In the genomic region with DNA sequence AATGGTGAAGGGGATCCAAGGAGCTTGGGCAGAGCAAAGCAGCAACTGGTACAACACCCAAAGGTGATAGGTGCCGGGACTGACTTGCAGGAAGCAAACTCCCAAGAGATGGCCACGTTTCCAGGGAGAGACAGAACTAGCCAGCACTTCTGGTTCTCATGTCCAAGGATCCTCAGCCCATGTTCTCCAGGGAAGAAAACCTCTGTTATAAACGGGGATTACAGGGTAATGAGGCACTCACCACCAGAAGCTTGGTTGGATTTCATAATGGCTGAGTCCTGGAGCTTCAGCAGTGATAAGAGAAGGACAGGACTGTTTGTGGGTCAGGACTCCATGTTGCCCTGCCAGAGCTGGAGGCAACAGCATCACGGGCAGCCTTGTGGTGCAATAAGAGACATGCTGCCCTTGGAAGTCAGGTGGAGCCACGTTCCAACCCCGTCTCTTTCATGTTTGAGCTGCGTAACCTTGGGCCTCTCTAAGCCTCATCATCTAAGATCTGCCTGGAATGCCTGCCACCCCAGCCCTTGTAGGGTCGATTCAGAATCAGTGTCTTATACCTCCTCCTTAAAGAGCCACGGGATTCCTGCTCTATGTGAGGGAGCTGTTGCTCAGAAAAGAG, we compare ENCODE assay signal across 16 cellular contexts.
DNase-seq lines count a peak whose midpoint lies in the region; FAIRE-seq and TF ChIP-seq lines count a peak whose summit lies in the region.
"Had no signal": no experiment of that assay in that cellular context is flagged by ENCODE, and none has a peak within 500 bp of the region (broad histone marks: within the 10 kb centered on the region; RNA-seq: fewer than 3 reads in every experiment).

No MANE protein-coding gene starts in this region.

- intact Hi-C loops in A673 (cut with micrococcal nuclease; ENCODE audit: unreplicated experiment), result no loop called here

- H3K4me3 ChIP-seq in astrocyte (ENCODE audit: insufficient read depth, low read depth, low read length) (no peak overlapping the region), fibroblast of pulmonary artery (replicated peaks; ENCODE audit: low read depth, low read length) (no peak overlapping the region), smooth muscle cell (no peak overlapping the region), A673 (ENCODE audit: low read depth, low read length, poor library complexity, severe bottlenecking) (no peak overlapping the region)
- H3K4me3 ChIP-seq: SJCRH30 had no signal

- H3K27ac Mint-ChIP-seq in HFFc6 (peak overlapping the region; percentile 98), astrocyte (ENCODE audit: unreplicated experiment) (peak overlapping the region; percentile 97)
- H3K27ac Mint-ChIP-seq in activated naive CD8-positive, alpha-beta T cell treated with anti-CD3 and anti-CD28 coated beads for 36 hours, result no peak overlapping the region
- H3K27ac Mint-ChIP-seq: activated T-helper 1 cell treated with anti-CD3 and anti-CD28 coated beads, Interleukin-12 subunit alpha, Interleukin-12 subunit beta, Interleukin-2, Interleukin-4 antibody, amounts not matched to agents 30 ng/mL and 10 ng/mL and 1 ng/mL, durations not matched to agents 14 hours and 24 hours and 36 hours had no signal

- no peaks in the 10 kb centered on the region for H3F3A ChIP-seq in smooth muscle cell (ENCODE audit: low read depth)

- H3K27me3 ChIP-seq in astrocyte (ENCODE audit: insufficient read depth, low read length) (no peaks in the 10 kb centered on the region), smooth muscle cell (ENCODE audit: low read depth) (no peaks in the 10 kb centered on the region), A673 (replicated peaks; ENCODE audit: insufficient read depth, low read depth, low read length, poor library complexity) (no peaks in the 10 kb centered on the region)
- H3K27me3 ChIP-seq: SJCRH30 had no signal

- H3K4me2 ChIP-seq in astrocyte (ENCODE audit: low read length), result peak overlapping the region; percentile 75
- H3K4me2 ChIP-seq in smooth muscle cell, result peak overlapping the region; percentile 46

- H3K9me3 Mint-ChIP-seq in HFFc6 (no peaks in the 10 kb centered on the region), astrocyte (ENCODE audit: unreplicated experiment) (no peaks in the 10 kb centered on the region)
- H3K9me3 Mint-ChIP-seq in activated naive CD8-positive, alpha-beta T cell treated with anti-CD3 and anti-CD28 coated beads for 36 hours, result no peaks in the 10 kb centered on the region
- H3K9me3 Mint-ChIP-seq: activated T-helper 1 cell treated with anti-CD3 and anti-CD28 coated beads, Interleukin-12 subunit alpha, Interleukin-12 subunit beta, Interleukin-2, Interleukin-4 antibody, amounts not matched to agents 30 ng/mL and 10 ng/mL and 1 ng/mL, durations not matched to agents 14 hours and 24 hours and 36 hours had no signal

- no TSS peak for BruUV-seq in A673 (replicated peaks; lab: Mats Ljungman, UMichigan)

- no peak for TF ChIP-seq CTCF in HFFc6 (IDR thresholded peaks at IDR 0.05)
- no peak for TF ChIP-seq CTCF in astrocyte (IDR thresholded peaks at IDR 0.05; ENCODE audit: insufficient read depth, low read depth, low read length)
- no peak for TF ChIP-seq CTCF in fibroblast of pulmonary artery (IDR thresholded peaks at IDR 0.05; ENCODE audit: low read length, missing control alignments)
- no peak for TF ChIP-seq CTCF in smooth muscle cell (IDR thresholded peaks at IDR 0.05; ENCODE audit: borderline replicate concordance, insufficient read depth, poor library complexity, severe bottlenecking)
- no peak for TF ChIP-seq CTCF in A673 (conservative IDR thresholded peaks at IDR 0.05; ENCODE audit: low read depth, low read length)

- no peaks in the 10 kb centered on the region for H3K36me3 Mint-ChIP-seq in HFFc6 (ENCODE audit: low read depth)
- no peaks in the 10 kb centered on the region for H3K36me3 Mint-ChIP-seq in astrocyte (ENCODE audit: low read depth, unreplicated experiment)
- H3K36me3 Mint-ChIP-seq in activated naive CD8-positive, alpha-beta T cell treated with anti-CD3 and anti-CD28 coated beads for 36 hours, result no peaks in the 10 kb centered on the region

- WGBS in smooth muscle cell (ENCODE audit: low lambda C conversion rate), result 73% methylated on average over 9 of the region's 9 CpGs

- FAIRE-seq in astrocyte (lab: Jason Lieb, UNC) (no peak), HTR-8/SVneo (lab: Jason Lieb, UNC) (no peak)

- H3K4me1 Mint-ChIP-seq in HFFc6 (ENCODE audit: low read depth), result peaks cover 88% of the 10 kb centered on the region
- H3K4me1 Mint-ChIP-seq in astrocyte (ENCODE audit: low read depth, unreplicated experiment), result peaks cover 54% of the 10 kb centered on the region
- H3K4me1 Mint-ChIP-seq in activated naive CD8-positive, alpha-beta T cell treated with anti-CD3 and anti-CD28 coated beads for 36 hours, result peaks cover 4% of the 10 kb centered on the region

- peak overlapping the region; percentile 67 for H3K4me3 Mint-ChIP-seq in HFFc6
- no peak overlapping the region for H3K4me3 Mint-ChIP-seq in astrocyte (ENCODE audit: unreplicated experiment)
- no peak overlapping the region for H3K4me3 Mint-ChIP-seq in activated naive CD8-positive, alpha-beta T cell treated with anti-CD3 and anti-CD28 coated beads for 36 hours
- H3K4me3 Mint-ChIP-seq: activated T-helper 1 cell treated with anti-CD3 and anti-CD28 coated beads, Interleukin-12 subunit alpha, Interleukin-12 subunit beta, Interleukin-2, Interleukin-4 antibody, amounts not matched to agents 30 ng/mL and 10 ng/mL and 1 ng/mL, durations not matched to agents 14 hours and 24 hours and 36 hours had no signal

- POLR2A ChIA-PET in A673 (lab: Charles Lee; ENCODE audit: low non-redundant PET), result no interaction called here

- no peaks in the 10 kb centered on the region for H3K79me2 ChIP-seq in astrocyte (ENCODE audit: insufficient read depth, low read length)
- H3K79me2 ChIP-seq in smooth muscle cell (ENCODE audit: low read depth), result no peaks in the 10 kb centered on the region

- H3K27me3 Mint-ChIP-seq in HFFc6 (ENCODE audit: insufficient read depth) (no peaks in the 10 kb centered on the region), astrocyte (ENCODE audit: low read depth, unreplicated experiment) (no peaks in the 10 kb centered on the region)
- H3K27me3 Mint-ChIP-seq in activated naive CD8-positive, alpha-beta T cell treated with anti-CD3 and anti-CD28 coated beads for 36 hours, result peaks cover 28% of the 10 kb centered on the region

- H3K9ac ChIP-seq in astrocyte (ENCODE audit: low read length) (peak overlapping the region; percentile 70), smooth muscle cell (ENCODE audit: low read depth) (no peak overlapping the region)

- DNase-seq in HFFc6 (no peak), astrocyte (ENCODE audit: low read depth) (no peak), fibroblast of pulmonary artery (ENCODE audit: low read depth) (peak; percentile 12), smooth muscle cell (lab: John Stamatoyannopoulos, UW; ENCODE audit: unreplicated experiment) (no peak), HTR-8/SVneo (ENCODE audit: insufficient read length, low spot score) (no peak), NCI-H187 treated with DMSO at 0.1 percent for 48 hours (lab: John Stamatoyannopoulos, UW) (no peak), A673 (ENCODE audit: low spot score) (no peak)
- no peak for DNase-seq in activated naive CD8-positive, alpha-beta T cell treated with anti-CD3 and anti-CD28 coated beads for 36 hours
- DNase-seq: Caco-2; cerebellar nuclear complex; foreskin melanocyte; left cardiac atrium; SJCRH30; stimulated activated naive CD8-positive, alpha-beta T cell treated with anti-CD3 and anti-CD28 coated beads, Interleukin-15, Interleukin-2, amounts not matched to agents 100 U/mL and 50 U/mL, for 24 hours; T-helper 9 cell had no signal

- CTCF ChIA-PET in A673 (lab: Charles Lee), result no interaction called here

- H3K9me3 ChIP-seq in astrocyte (ENCODE audit: insufficient read depth, low read depth, low read length), result no peaks in the 10 kb centered on the region
- H3K9me3 ChIP-seq in smooth muscle cell (replicated peaks; ENCODE audit: low read depth), result no peaks in the 10 kb centered on the region
- no peaks in the 10 kb centered on the region for H3K9me3 ChIP-seq in A673 (ENCODE audit: low read depth, low read length, poor library complexity, severe bottlenecking)
- H3K9me3 ChIP-seq: Caco-2, SJCRH30 had no signal

- H2AFZ ChIP-seq in astrocyte (ENCODE audit: low read depth, low read length), result no peak overlapping the region
- H2AFZ ChIP-seq in smooth muscle cell (ENCODE audit: low read depth), result no peak overlapping the region

- H4K20me1 ChIP-seq in astrocyte (ENCODE audit: insufficient read depth, low read length) (no peaks in the 10 kb centered on the region), smooth muscle cell (ENCODE audit: low read depth) (no peaks in the 10 kb centered on the region)

- H3K4me1 ChIP-seq in astrocyte (ENCODE audit: insufficient read depth, low read length) (peaks cover 57% of the 10 kb centered on the region), smooth muscle cell (ENCODE audit: low read depth) (no peaks in the 10 kb centered on the region), A673 (ENCODE audit: insufficient read depth, low read length, poor library complexity, severe bottlenecking) (no peaks in the 10 kb centered on the region)
- H3K4me1 ChIP-seq: SJCRH30 had no signal

- no peaks in the 10 kb centered on the region for H3K36me3 ChIP-seq in astrocyte (ENCODE audit: insufficient read depth, low read length)
- no peaks in the 10 kb centered on the region for H3K36me3 ChIP-seq in smooth muscle cell (ENCODE audit: low read depth)
- H3K36me3 ChIP-seq in A673 (ENCODE audit: insufficient read depth, low read length, poor library complexity, severe bottlenecking), result no peaks in the 10 kb centered on the region
- H3K36me3 ChIP-seq: SJCRH30 had no signal

- H3K27ac ChIP-seq in astrocyte (ENCODE audit: low read depth, low read length) (peak overlapping the region; percentile 89), smooth muscle cell (ENCODE audit: low read depth) (peak overlapping the region; percentile 29), A673 (ENCODE audit: low read depth, low read length, poor library complexity, severe bottlenecking) (no peak overlapping the region)
- H3K27ac ChIP-seq: SJCRH30 had no signal
